30 cellular contexts compared by ENCODE assay signal in the genomic region with DNA sequence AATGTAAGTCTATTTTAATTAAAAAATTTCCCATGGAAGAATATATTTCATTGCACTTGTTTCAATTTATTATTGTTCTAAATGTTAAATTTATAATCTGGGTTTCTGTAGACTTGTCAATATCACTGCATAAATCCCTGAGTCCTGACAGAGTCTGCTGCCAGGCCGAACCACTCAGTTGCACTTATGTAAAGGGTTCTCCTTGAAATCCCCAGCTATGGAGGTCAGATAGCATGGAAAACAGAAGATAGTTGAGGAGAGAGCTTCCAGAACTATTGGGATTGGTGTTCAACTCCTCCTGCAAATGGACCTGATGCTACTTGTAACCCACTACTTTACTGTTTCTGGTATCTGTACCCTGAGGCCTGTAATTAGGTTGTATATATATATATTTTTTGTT.
"Had no signal": no experiment of that assay in that cellular context is flagged by ENCODE, and none has a peak within 500 bp of the region (broad histone marks: within the 10 kb centered on the region; RNA-seq: fewer than 3 reads in every experiment).

No MANE protein-coding gene starts in this region.

- H3K4me1 Mint-ChIP-seq: mesothelial cell of epicardium had no signal

- ATAC-seq: esophagus mucosa; foreskin keratinocyte; gastroesophageal sphincter; left lung; mucosa of descending colon; natural killer cell treated with Interleukin-12 subunit alpha and Interleukin-12 subunit beta and Interleukin-15 and Interleukin-18, amount 100 ng/mL, for 72 hours; stimulated activated naive B cell treated with anti-CD40 and anti-IgM and Interleukin-4, amounts not matched to agents 10 μg/mL and 1 μg/mL and 100 μg/mL, for 72 hours; upper lobe of right lung had no signal

- H3K27me3 Mint-ChIP-seq: central memory CD8-positive, alpha-beta T cell; dendritic cell treated with granulocyte-macrophage colony-stimulating factor and Interleukin-4, amounts not matched to agents 40 ng/mL and 50 ng/mL, for 4 days; naive B cell; natural killer cell treated with Interleukin-12 subunit alpha and Interleukin-12 subunit beta and Interleukin-15 and Interleukin-18, amount 100 ng/mL, for 72 hours; stimulated activated naive B cell treated with anti-CD40 and anti-IgM and Interleukin-4, amounts not matched to agents 10 μg/mL and 1 μg/mL and 100 μg/mL, for 72 hours; stimulated activated naive CD8-positive, alpha-beta T cell treated with anti-CD3 and anti-CD28 coated beads, Interleukin-15, Interleukin-2, amounts not matched to agents 100 ng/mL and 50 ng/mL, for 24 hours had no signal

- H3K36me3 ChIP-seq: colonic mucosa, prostate gland, uterus had no signal

- H3K27me3 ChIP-seq: colonic mucosa, foreskin keratinocyte, gastroesophageal sphincter, left lung, neutrophil, spleen, transverse colon, upper lobe of right lung, uterus had no signal

- DNase-seq: colonic mucosa; effector CD8-positive, alpha-beta T cell; endodermal cell; foreskin keratinocyte; kidney; left lung; mesenchymal stem cell; mucosa of descending colon; naive B cell; right cardiac atrium; spleen; stimulated activated CD4-positive, alpha-beta T cell treated with anti-CD3 and anti-CD28 coated beads, Interleukin-15, amount 100 ng/mL, for 24 hours; stimulated activated CD4-positive, alpha-beta T cell treated with anti-CD3 and anti-CD28 coated beads, Interleukin-2, amount 100 ng/mL, for 48 hours; stimulated activated naive B cell treated with anti-CD40 and anti-IgM and Interleukin-4, amounts not matched to agents 10 μg/mL and 1 μg/mL and 100 μg/mL, for 72 hours; transverse colon; upper lobe of right lung; uterus had no signal

- H3K27ac ChIP-seq: colonic mucosa, epithelial cell of prostate, foreskin keratinocyte, gastroesophageal sphincter, left lung, neutrophil, prostate gland, skin epidermis, spleen, transverse colon, upper lobe of right lung, uterus had no signal

- H3K9me3 Mint-ChIP-seq: central memory CD8-positive, alpha-beta T cell; dendritic cell treated with granulocyte-macrophage colony-stimulating factor and Interleukin-4, amounts not matched to agents 40 ng/mL and 50 ng/mL, for 4 days; mesothelial cell of epicardium; natural killer cell treated with Interleukin-12 subunit alpha and Interleukin-12 subunit beta and Interleukin-15 and Interleukin-18, amount 100 ng/mL, for 72 hours; neural crest cell; stimulated activated naive CD8-positive, alpha-beta T cell treated with anti-CD3 and anti-CD28 coated beads, Interleukin-15, Interleukin-2, amounts not matched to agents 100 ng/mL and 50 ng/mL, for 24 hours had no signal

- FAIRE-seq: kidney had no signal

- H3K9me3 ChIP-seq: colonic mucosa, gastroesophageal sphincter, left lung, mucosa of descending colon, neutrophil, prostate gland, transverse colon, upper lobe of right lung, uterus had no signal

- H3K4me3 ChIP-seq: colonic mucosa, gastroesophageal sphincter, left lung, lung, mucosa of descending colon, prostate gland, skin epidermis, spleen, transverse colon, upper lobe of right lung, uterus had no signal

- H3K4me1 ChIP-seq: colonic mucosa, foreskin keratinocyte, gastroesophageal sphincter, left lung, prostate gland, spleen, upper lobe of right lung, uterus had no signal

- H3K4me3 Mint-ChIP-seq: central memory CD8-positive, alpha-beta T cell; dendritic cell treated with granulocyte-macrophage colony-stimulating factor and Interleukin-4, amounts not matched to agents 40 ng/mL and 50 ng/mL, for 4 days; endodermal cell; mesothelial cell of epicardium; naive B cell; natural killer cell treated with Interleukin-12 subunit alpha and Interleukin-12 subunit beta and Interleukin-15 and Interleukin-18, amount 100 ng/mL, for 72 hours; neural crest cell; stimulated activated naive B cell treated with anti-CD40 and anti-IgM and Interleukin-4, amounts not matched to agents 10 μg/mL and 1 μg/mL and 100 μg/mL, for 72 hours; stimulated activated naive CD8-positive, alpha-beta T cell treated with anti-CD3 and anti-CD28 coated beads, Interleukin-15, Interleukin-2, amounts not matched to agents 100 ng/mL and 50 ng/mL, for 24 hours had no signal

- H3K27ac Mint-ChIP-seq: dendritic cell treated with granulocyte-macrophage colony-stimulating factor and Interleukin-4, amounts not matched to agents 40 ng/mL and 50 ng/mL, for 4 days; endodermal cell; mesothelial cell of epicardium had no signal
